11 cellular contexts compared by ENCODE assay signal in genomic region chr20:20489054-20489453, GRCh38.
DNase-seq lines count a peak whose midpoint lies in the region; ATAC-seq and TF ChIP-seq lines count a peak whose summit lies in the region.
"Had no signal": no experiment of that assay in that cellular context is flagged by ENCODE, and none has a peak within 500 bp of the region (broad histone marks: within the 10 kb centered on the region; RNA-seq: fewer than 3 reads in every experiment).

No MANE protein-coding gene starts in this region.

- no peak overlapping the region for H2BK120ac ChIP-seq in trophoblast cell (ENCODE audit: insufficient read depth, low read length, poor library complexity)

- no peak overlapping the region for H3K18ac ChIP-seq in trophoblast cell (ENCODE audit: low read length)

- no peaks in the 10 kb centered on the region for H3K36me3 ChIP-seq in trophoblast cell (ENCODE audit: control insufficient read depth in 1 of 2, insufficient read depth in 2 of 2, low read length in 2 of 2)
- H3K36me3 ChIP-seq: cardiac muscle cell had no signal

- no peaks in the 10 kb centered on the region for H3K9me3 Mint-ChIP-seq in activated B cell treated with CpG ODN at 0.5 μM for 24 hours
- H3K9me3 Mint-ChIP-seq: naive thymus-derived CD8-positive, alpha-beta T cell had no signal

- H3K14ac ChIP-seq in trophoblast cell (ENCODE audit: low read length) = no peak overlapping the region

- H3K27me3 Mint-ChIP-seq in activated B cell treated with CpG ODN at 0.5 μM for 24 hours = no peaks in the 10 kb centered on the region
- H3K27me3 Mint-ChIP-seq: naive thymus-derived CD8-positive, alpha-beta T cell had no signal

- intact Hi-C loops in activated B cell treated with CpG ODN at 0.5 μM for 24 hours (cut with micrococcal nuclease) = no loop called here

- DNase-seq in GM13977 (ENCODE audit: low spot score) (peak; percentile 28), activated B cell treated with CpG ODN at 0.5 μM for 24 hours (no peak), NAMALWA (ENCODE audit: low spot score) (no peak), trophoblast cell (no peak), NCI-H187 treated with DMSO at 0.1 percent for 48 hours (lab: John Stamatoyannopoulos, UW) (no peak), NK-92 (lab: John Stamatoyannopoulos, UW; ENCODE audit: unreplicated experiment) (no peak)
- DNase-seq: DMS153; naive thymus-derived CD8-positive, alpha-beta T cell had no signal

- no peak overlapping the region for H3K4me3 Mint-ChIP-seq in activated B cell treated with CpG ODN at 0.5 μM for 24 hours
- H3K4me3 Mint-ChIP-seq: naive thymus-derived CD8-positive, alpha-beta T cell had no signal

- H4K12ac ChIP-seq in trophoblast cell (ENCODE audit: low read depth, low read length) = no peak overlapping the region

- CTCF ChIA-PET in activated B cell treated with CpG ODN at 0.5 μM for 24 hours (lab: Charles Lee) = interaction anchor here (1.4 to 1.9 kb wide), 2 partner anchors 11 to 22 kb away, joined by 3 to 7 read pairs; no protein-coding TSS in a partner anchor

- no peak overlapping the region for H2BK12ac ChIP-seq in trophoblast cell (ENCODE audit: low read length)

- H3K79me2 ChIP-seq in trophoblast cell (ENCODE audit: control insufficient read depth, insufficient read depth, low read length, poor library complexity) = no peaks in the 10 kb centered on the region

- H3K27ac ChIP-seq in trophoblast cell (ENCODE audit: low read depth, low read length) = no peak overlapping the region
- H3K27ac ChIP-seq: cardiac muscle cell had no signal

- H3K4me3 ChIP-seq in trophoblast cell (ENCODE audit: low read depth, low read length) = no peak overlapping the region
- H3K4me3 ChIP-seq: cardiac muscle cell had no signal

- H3K27ac Mint-ChIP-seq in activated B cell treated with CpG ODN at 0.5 μM for 24 hours = no peak overlapping the region
- H3K27ac Mint-ChIP-seq: naive thymus-derived CD8-positive, alpha-beta T cell had no signal

- no peak overlapping the region for H3K4ac ChIP-seq in trophoblast cell (ENCODE audit: low read depth, low read length)

- H3K4me2 ChIP-seq in trophoblast cell (ENCODE audit: low read length) = no peak overlapping the region

- no peaks in the 10 kb centered on the region for H3K27me3 ChIP-seq in trophoblast cell (ENCODE audit: insufficient read depth, low read length)
- H3K27me3 ChIP-seq: cardiac muscle cell had no signal

- no peak overlapping the region for H2BK5ac ChIP-seq in trophoblast cell (ENCODE audit: low read depth, low read length, poor library complexity)

- TF ChIP-seq CTCF in GM13977 (IDR thresholded peaks at IDR 0.05; ENCODE audit: extremely low read depth, insufficient read depth, missing control alignments) = no peak
- TF ChIP-seq CTCF in activated B cell treated with CpG ODN at 0.5 μM for 24 hours (IDR thresholded peaks at IDR 0.05) = no peak

- H3K4me1 ChIP-seq in trophoblast cell (ENCODE audit: control insufficient read depth in 1 of 2, insufficient read depth in 2 of 2, low read length in 2 of 2) = peaks cover 2 to 3% of the 10 kb centered on the region in 2 experiments

- no peak overlapping the region for H3K23ac ChIP-seq in trophoblast cell (ENCODE audit: low read length)

- in situ Hi-C loops in GM13977 (cut with MboI; ENCODE audit: low pct_unique_long_range_greater_than_20kb, low sequenced_read_pairs, unreplicated experiment) = no loop called here

- POLR2A ChIA-PET in activated B cell treated with CpG ODN at 0.5 μM for 24 hours (lab: Charles Lee) = interaction anchor here (0.6 kb wide), 2 partner anchors 32 to 554 kb away, joined by 3 to 5 read pairs; no protein-coding TSS in a partner anchor

- H3K79me1 ChIP-seq in trophoblast cell (ENCODE audit: low read length) = no peaks in the 10 kb centered on the region

- no CpG with 5 or more reads among the region's 5 CpGs for WGBS in trophoblast cell (ENCODE audit: extremely low coverage, insufficient coverage, insufficient read length)

- H3K9ac ChIP-seq in trophoblast cell (ENCODE audit: low read length) = no peak overlapping the region

- no peak overlapping the region for H4K8ac ChIP-seq in trophoblast cell (ENCODE audit: low read depth, low read length)

- H3K9me3 ChIP-seq in trophoblast cell (ENCODE audit: insufficient read depth, low read depth, low read length) = no peaks in the 10 kb centered on the region

- H2AK5ac ChIP-seq in trophoblast cell (ENCODE audit: low read length) = no peak overlapping the region

- peaks cover 29% of the 10 kb centered on the region for H3K36me3 Mint-ChIP-seq in activated B cell treated with CpG ODN at 0.5 μM for 24 hours (ENCODE audit: low read depth)

- H2AFZ ChIP-seq in trophoblast cell (ENCODE audit: insufficient read depth, low read length, poor library complexity) = no peak overlapping the region

- H3K4me1 Mint-ChIP-seq in activated B cell treated with CpG ODN at 0.5 μM for 24 hours = peaks cover 23% of the 10 kb centered on the region

- H4K91ac ChIP-seq in trophoblast cell (ENCODE audit: low read depth, low read length) = no peak overlapping the region

- peak; percentile 67 for ATAC-seq in GM19397 (IDR thresholded peaks at IDR 0.05; ENCODE audit: unreplicated experiment)
- ATAC-seq in HG02970 (IDR thresholded peaks at IDR 0.05; ENCODE audit: low FRiP score, unreplicated experiment) = peak; percentile 72
- peak; percentile 45 for ATAC-seq in activated B cell treated with CpG ODN at 0.5 μM for 24 hours (ENCODE audit: low read depth)
- ATAC-seq: naive thymus-derived CD8-positive, alpha-beta T cell had no signal
